Comparison of ENCODE assay signal across 1 cellular context in the genomic region with DNA sequence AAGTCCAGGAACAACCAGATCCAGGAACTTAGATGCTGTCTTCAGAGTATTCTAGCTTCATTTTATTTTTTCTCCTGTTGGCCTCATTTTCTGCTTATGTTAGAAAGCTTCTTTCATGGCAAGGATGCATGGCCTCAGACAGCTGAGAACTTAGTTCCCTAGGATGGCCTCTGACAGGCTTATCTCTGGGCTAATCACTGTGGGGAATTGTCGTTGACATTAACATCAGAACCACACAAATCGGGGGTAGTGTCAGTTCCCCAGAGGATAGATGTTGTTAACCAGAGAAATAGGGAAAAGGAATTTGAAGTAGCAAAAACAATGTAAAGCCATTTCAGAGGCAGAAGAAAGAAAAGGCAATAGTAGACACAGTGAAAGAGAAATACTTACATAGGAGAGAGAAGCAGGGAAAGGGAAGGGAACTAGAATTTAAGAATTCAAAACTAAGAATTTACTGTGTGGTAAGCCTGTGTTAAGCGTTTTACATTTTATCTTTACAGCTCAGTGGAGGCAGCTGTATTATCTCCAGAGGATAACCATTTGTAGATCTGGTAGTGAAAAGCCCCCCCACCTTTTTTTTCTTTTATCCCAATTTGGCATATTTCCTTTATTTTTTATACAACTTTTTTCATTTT.
A peak's percentile ranks its signal among the peaks of the same experiment; 100 is the strongest.
TF ChIP-seq lines count a peak whose summit lies in the region.

No MANE protein-coding gene starts in this region.

TF ChIP-seq in K562, 482 proteins besides CTCF, POLR2A, EP300 and RAD21 (continued from another document):
- TF ChIP-seq, protein P1, sequence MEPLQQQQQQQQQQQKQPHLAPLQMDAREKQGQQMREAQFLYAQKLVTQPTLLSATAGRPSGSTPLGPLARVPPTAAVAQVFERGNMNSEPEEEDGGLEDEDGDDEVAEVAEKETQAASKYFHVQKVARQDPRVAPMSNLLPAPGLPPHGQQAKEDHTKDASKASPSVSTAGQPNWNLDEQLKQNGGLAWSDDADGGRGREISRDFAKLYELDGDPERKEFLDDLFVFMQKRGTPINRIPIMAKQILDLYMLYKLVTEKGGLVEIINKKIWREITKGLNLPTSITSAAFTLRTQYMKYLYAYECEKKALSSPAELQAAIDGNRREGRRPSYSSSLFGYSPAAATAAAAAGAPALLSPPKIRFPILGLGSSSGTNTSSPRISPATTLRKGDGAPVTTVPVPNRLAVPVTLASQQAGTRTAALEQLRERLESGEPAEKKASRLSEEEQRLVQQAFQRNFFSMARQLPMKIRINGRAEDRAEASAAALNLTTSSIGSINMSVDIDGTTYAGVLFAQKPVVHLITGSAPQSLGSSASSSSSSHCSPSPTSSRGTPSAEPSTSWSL (CRISPR knock-in tag; IDR thresholded peaks at IDR 0.05; ENCODE audit: borderline replicate concordance), result no peak
- TF ChIP-seq ZNF551 (CRISPR knock-in tag; IDR thresholded peaks at IDR 0.05), result no peak
- no peak for TF ChIP-seq DNMT1 (IDR thresholded peaks at IDR 0.05)
- no peak for TF ChIP-seq PCBP1 (IDR thresholded peaks at IDR 0.05; ENCODE audit: low read depth, low read length, poor library complexity, severe bottlenecking)
- 0 out of 2 replicates have a peak, but pooled peaks have one; percentile 24 for TF ChIP-seq TEAD4 (IDR thresholded peaks at IDR 0.05; ENCODE audit: low read length)
- TF ChIP-seq TEAD4 (CRISPR knock-in tag; IDR thresholded peaks at IDR 0.05; ENCODE audit: borderline replicate concordance), result no peak
- TF ChIP-seq DPF2 (IDR thresholded peaks at IDR 0.05), result peak; percentile 60
- peak; percentile 58; the same call in 1 of the 2 replicates for TF ChIP-seq SMARCE1 (IDR thresholded peaks at IDR 0.05)
- no peak for TF ChIP-seq RFX5 (IDR thresholded peaks at IDR 0.05; ENCODE audit: low read depth, low read length)
- no peak for TF ChIP-seq EHMT2 (IDR thresholded peaks at IDR 0.05)
- peak; percentile 73 for TF ChIP-seq ARID1B (IDR thresholded peaks at IDR 0.05)
- TF ChIP-seq, protein P2, sequence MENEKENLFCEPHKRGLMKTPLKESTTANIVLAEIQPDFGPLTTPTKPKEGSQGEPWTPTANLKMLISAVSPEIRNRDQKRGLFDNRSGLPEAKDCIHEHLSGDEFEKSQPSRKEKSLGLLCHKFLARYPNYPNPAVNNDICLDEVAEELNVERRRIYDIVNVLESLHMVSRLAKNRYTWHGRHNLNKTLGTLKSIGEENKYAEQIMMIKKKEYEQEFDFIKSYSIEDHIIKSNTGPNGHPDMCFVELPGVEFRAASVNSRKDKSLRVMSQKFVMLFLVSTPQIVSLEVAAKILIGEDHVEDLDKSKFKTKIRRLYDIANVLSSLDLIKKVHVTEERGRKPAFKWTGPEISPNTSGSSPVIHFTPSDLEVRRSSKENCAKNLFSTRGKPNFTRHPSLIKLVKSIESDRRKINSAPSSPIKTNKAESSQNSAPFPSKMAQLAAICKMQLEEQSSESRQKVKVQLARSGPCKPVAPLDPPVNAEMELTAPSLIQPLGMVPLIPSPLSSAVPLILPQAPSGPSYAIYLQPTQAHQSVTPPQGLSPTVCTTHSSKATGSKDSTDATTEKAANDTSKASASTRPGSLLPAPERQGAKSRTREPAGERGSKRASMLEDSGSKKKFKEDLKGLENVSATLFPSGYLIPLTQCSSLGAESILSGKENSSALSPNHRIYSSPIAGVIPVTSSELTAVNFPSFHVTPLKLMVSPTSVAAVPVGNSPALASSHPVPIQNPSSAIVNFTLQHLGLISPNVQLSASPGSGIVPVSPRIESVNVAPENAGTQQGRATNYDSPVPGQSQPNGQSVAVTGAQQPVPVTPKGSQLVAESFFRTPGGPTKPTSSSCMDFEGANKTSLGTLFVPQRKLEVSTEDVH (IDR thresholded peaks at IDR 0.05; ENCODE audit: low read depth, partially characterized antibody), result no peak
- TF ChIP-seq POU5F1 (IDR thresholded peaks at IDR 0.05; ENCODE audit: borderline replicate concordance, low read depth, low read length, partially characterized antibody), result no peak
- TF ChIP-seq CBFA2T3 (IDR thresholded peaks at IDR 0.05), result peak; percentile 45
- TF ChIP-seq, protein P3, sequence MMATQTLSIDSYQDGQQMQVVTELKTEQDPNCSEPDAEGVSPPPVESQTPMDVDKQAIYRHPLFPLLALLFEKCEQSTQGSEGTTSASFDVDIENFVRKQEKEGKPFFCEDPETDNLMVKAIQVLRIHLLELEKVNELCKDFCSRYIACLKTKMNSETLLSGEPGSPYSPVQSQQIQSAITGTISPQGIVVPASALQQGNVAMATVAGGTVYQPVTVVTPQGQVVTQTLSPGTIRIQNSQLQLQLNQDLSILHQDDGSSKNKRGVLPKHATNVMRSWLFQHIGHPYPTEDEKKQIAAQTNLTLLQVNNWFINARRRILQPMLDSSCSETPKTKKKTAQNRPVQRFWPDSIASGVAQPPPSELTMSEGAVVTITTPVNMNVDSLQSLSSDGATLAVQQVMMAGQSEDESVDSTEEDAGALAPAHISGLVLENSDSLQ (IDR thresholded peaks at IDR 0.05), result peak; percentile 68
- no peak for TF ChIP-seq KDM1A (IDR thresholded peaks at IDR 0.05)
- TF ChIP-seq HIVEP1 (CRISPR knock-in tag; IDR thresholded peaks at IDR 0.05), result no peak
- no peak for TF ChIP-seq ZC3H8 (IDR thresholded peaks at IDR 0.05)
- no peak for TF ChIP-seq TAF15 (IDR thresholded peaks at IDR 0.05; ENCODE audit: low read depth, low read length)
- TF ChIP-seq ZNF143 (CRISPR knock-in tag; IDR thresholded peaks at IDR 0.05), result no peak
- TF ChIP-seq ZNF41 (CRISPR knock-in tag; conservative IDR thresholded peaks at IDR 0.05), result no peak
- TF ChIP-seq PHF21A (IDR thresholded peaks at IDR 0.05; ENCODE audit: borderline replicate concordance, low read depth), result no peak
- TF ChIP-seq ZNF583 (CRISPR knock-in tag; IDR thresholded peaks at IDR 0.05), result no peak
- TF ChIP-seq, protein P4, sequence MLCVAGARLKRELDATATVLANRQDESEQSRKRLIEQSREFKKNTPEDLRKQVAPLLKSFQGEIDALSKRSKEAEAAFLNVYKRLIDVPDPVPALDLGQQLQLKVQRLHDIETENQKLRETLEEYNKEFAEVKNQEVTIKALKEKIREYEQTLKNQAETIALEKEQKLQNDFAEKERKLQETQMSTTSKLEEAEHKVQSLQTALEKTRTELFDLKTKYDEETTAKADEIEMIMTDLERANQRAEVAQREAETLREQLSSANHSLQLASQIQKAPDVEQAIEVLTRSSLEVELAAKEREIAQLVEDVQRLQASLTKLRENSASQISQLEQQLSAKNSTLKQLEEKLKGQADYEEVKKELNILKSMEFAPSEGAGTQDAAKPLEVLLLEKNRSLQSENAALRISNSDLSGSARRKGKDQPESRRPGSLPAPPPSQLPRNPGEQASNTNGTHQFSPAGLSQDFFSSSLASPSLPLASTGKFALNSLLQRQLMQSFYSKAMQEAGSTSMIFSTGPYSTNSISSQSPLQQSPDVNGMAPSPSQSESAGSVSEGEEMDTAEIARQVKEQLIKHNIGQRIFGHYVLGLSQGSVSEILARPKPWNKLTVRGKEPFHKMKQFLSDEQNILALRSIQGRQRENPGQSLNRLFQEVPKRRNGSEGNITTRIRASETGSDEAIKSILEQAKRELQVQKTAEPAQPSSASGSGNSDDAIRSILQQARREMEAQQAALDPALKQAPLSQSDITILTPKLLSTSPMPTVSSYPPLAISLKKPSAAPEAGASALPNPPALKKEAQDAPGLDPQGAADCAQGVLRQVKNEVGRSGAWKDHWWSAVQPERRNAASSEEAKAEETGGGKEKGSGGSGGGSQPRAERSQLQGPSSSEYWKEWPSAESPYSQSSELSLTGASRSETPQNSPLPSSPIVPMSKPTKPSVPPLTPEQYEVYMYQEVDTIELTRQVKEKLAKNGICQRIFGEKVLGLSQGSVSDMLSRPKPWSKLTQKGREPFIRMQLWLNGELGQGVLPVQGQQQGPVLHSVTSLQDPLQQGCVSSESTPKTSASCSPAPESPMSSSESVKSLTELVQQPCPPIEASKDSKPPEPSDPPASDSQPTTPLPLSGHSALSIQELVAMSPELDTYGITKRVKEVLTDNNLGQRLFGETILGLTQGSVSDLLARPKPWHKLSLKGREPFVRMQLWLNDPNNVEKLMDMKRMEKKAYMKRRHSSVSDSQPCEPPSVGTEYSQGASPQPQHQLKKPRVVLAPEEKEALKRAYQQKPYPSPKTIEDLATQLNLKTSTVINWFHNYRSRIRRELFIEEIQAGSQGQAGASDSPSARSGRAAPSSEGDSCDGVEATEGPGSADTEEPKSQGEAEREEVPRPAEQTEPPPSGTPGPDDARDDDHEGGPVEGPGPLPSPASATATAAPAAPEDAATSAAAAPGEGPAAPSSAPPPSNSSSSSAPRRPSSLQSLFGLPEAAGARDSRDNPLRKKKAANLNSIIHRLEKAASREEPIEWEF (CRISPR knock-in tag; IDR thresholded peaks at IDR 0.05), result no peak
- peak; percentile 36; the same call in 1 of the 2 replicates for TF ChIP-seq ZNF311 (CRISPR knock-in tag; IDR thresholded peaks at IDR 0.05)
- TF ChIP-seq ZNF263 (CRISPR knock-in tag; IDR thresholded peaks at IDR 0.05; ENCODE audit: borderline replicate concordance), result no peak
- no peak for TF ChIP-seq KDM5B (IDR thresholded peaks at IDR 0.05; ENCODE audit: insufficient replicate concordance, low read depth, low read length)
- no peak for TF ChIP-seq GABPA (tag; conservative IDR thresholded peaks at IDR 0.05; ENCODE audit: low read depth)
- peak; percentile 17; the same call in 1 of the 2 replicates for TF ChIP-seq TCF3 (CRISPR knock-in tag; IDR thresholded peaks at IDR 0.05)
- TF ChIP-seq, protein P5, sequence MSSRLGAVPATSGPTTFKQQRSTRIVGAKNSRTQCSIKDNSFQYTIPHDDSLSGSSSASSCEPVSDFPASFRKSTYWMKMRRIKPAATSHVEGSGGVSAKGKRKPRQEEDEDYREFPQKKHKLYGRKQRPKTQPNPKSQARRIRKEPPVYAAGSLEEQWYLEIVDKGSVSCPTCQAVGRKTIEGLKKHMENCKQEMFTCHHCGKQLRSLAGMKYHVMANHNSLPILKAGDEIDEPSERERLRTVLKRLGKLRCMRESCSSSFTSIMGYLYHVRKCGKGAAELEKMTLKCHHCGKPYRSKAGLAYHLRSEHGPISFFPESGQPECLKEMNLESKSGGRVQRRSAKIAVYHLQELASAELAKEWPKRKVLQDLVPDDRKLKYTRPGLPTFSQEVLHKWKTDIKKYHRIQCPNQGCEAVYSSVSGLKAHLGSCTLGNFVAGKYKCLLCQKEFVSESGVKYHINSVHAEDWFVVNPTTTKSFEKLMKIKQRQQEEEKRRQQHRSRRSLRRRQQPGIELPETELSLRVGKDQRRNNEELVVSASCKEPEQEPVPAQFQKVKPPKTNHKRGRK (tag; IDR thresholded peaks at IDR 0.05), result no peak
- TF ChIP-seq, protein P6, sequence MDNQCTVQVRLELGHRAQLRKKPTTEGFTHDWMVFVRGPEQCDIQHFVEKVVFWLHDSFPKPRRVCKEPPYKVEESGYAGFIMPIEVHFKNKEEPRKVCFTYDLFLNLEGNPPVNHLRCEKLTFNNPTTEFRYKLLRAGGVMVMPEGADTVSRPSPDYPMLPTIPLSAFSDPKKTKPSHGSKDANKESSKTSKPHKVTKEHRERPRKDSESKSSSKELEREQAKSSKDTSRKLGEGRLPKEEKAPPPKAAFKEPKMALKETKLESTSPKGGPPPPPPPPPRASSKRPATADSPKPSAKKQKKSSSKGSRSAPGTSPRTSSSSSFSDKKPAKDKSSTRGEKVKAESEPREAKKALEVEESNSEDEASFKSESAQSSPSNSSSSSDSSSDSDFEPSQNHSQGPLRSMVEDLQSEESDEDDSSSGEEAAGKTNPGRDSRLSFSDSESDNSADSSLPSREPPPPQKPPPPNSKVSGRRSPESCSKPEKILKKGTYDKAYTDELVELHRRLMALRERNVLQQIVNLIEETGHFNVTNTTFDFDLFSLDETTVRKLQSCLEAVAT (IDR thresholded peaks at IDR 0.05), result 0 out of 4 replicates have a peak, but pooled peaks of 1 of the 2 experiments have one; percentile 33
- TF ChIP-seq TAL1 (IDR thresholded peaks at IDR 0.05), result peak; percentile 23; the same call in 1 of the 2 replicates
- no peak for TF ChIP-seq ZNF586 (CRISPR knock-in tag; conservative IDR thresholded peaks at IDR 0.05)
- no peak for TF ChIP-seq FOXK1 (CRISPR knock-in tag; IDR thresholded peaks at IDR 0.05; ENCODE audit: borderline replicate concordance)
- TF ChIP-seq THRAP3 (IDR thresholded peaks at IDR 0.05; ENCODE audit: borderline replicate concordance), result no peak
- TF ChIP-seq ZKSCAN1 (IDR thresholded peaks at IDR 0.05; ENCODE audit: low read depth, low read length), result no peak
- TF ChIP-seq, protein P7, sequence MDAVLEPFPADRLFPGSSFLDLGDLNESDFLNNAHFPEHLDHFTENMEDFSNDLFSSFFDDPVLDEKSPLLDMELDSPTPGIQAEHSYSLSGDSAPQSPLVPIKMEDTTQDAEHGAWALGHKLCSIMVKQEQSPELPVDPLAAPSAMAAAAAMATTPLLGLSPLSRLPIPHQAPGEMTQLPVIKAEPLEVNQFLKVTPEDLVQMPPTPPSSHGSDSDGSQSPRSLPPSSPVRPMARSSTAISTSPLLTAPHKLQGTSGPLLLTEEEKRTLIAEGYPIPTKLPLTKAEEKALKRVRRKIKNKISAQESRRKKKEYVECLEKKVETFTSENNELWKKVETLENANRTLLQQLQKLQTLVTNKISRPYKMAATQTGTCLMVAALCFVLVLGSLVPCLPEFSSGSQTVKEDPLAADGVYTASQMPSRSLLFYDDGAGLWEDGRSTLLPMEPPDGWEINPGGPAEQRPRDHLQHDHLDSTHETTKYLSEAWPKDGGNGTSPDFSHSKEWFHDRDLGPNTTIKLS (IDR thresholded peaks at IDR 0.05; ENCODE audit: borderline replicate concordance, low read depth), result no peak
- TF ChIP-seq ZNF699 (CRISPR knock-in tag; IDR thresholded peaks at IDR 0.05; ENCODE audit: insufficient replicate concordance), result no peak
- TF ChIP-seq TEAD1 (CRISPR knock-in tag; IDR thresholded peaks at IDR 0.05), result no peak
- TF ChIP-seq MAFK (IDR thresholded peaks at IDR 0.05; ENCODE audit: low read length), result no peak
- TF ChIP-seq ZNF253 (CRISPR knock-in tag; conservative IDR thresholded peaks at IDR 0.05), result no peak
- TF ChIP-seq GATA2 (CRISPR knock-in tag; IDR thresholded peaks at IDR 0.05), result peak; percentile 72
- TF ChIP-seq SUPT5H (IDR thresholded peaks at IDR 0.05), result no peak
- TF ChIP-seq ZFP36 (IDR thresholded peaks at IDR 0.05; ENCODE audit: low read depth, low read length, partially characterized antibody), result no peak
- no peak for TF ChIP-seq MTF1 (CRISPR knock-in tag; IDR thresholded peaks at IDR 0.05; ENCODE audit: borderline replicate concordance)
- TF ChIP-seq SRSF7 (optimal IDR thresholded peaks at IDR 0.05; ENCODE audit: low read depth, low read length), result no peak
- TF ChIP-seq TAF1 (IDR thresholded peaks at IDR 0.05; ENCODE audit: control insufficient read depth, extremely low read depth, insufficient read depth, low read length, severe bottlenecking), result no peak
- TF ChIP-seq CC2D1A (IDR thresholded peaks at IDR 0.05), result no peak
- TF ChIP-seq, protein P8, sequence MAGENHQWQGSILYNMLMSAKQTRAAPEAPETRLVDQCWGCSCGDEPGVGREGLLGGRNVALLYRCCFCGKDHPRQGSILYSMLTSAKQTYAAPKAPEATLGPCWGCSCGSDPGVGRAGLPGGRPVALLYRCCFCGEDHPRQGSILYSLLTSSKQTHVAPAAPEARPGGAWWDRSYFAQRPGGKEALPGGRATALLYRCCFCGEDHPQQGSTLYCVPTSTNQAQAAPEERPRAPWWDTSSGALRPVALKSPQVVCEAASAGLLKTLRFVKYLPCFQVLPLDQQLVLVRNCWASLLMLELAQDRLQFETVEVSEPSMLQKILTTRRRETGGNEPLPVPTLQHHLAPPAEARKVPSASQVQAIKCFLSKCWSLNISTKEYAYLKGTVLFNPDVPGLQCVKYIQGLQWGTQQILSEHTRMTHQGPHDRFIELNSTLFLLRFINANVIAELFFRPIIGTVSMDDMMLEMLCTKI (IDR thresholded peaks at IDR 0.05; ENCODE audit: partially characterized antibody), result no peak
